In genomic region chr13:99383946-99384345, GRCh38 we compare ENCODE assay signal across 17 cellular contexts.
DNase-seq lines count a peak whose midpoint lies in the region; ATAC-seq lines count a peak whose summit lies in the region.
"Had no signal": no experiment of that assay in that cellular context is flagged by ENCODE, and none has a peak within 500 bp of the region (broad histone marks: within the 10 kb centered on the region; RNA-seq: fewer than 3 reads in every experiment).

No MANE protein-coding gene starts in this region.

- no peaks in the 10 kb centered on the region for H3K27me3 ChIP-seq in effector memory CD4-positive, alpha-beta T cell (replicated peaks; ENCODE audit: control insufficient read depth, insufficient read depth, low read length, poor library complexity, severe bottlenecking)
- H3K27me3 ChIP-seq: cardiac muscle cell, heart right ventricle had no signal

- no peaks in the 10 kb centered on the region for H3K36me3 ChIP-seq in effector memory CD4-positive, alpha-beta T cell (ENCODE audit: control insufficient read depth, insufficient read depth, low read length)
- H3K36me3 ChIP-seq: cardiac muscle cell had no signal

- no peaks in the 10 kb centered on the region for H3K9me3 ChIP-seq in effector memory CD4-positive, alpha-beta T cell (ENCODE audit: control insufficient read depth, low read length)
- H3K9me3 ChIP-seq: heart right ventricle, SK-N-SH had no signal

- H3K4me1 Mint-ChIP-seq in activated naive CD4-positive, alpha-beta T cell treated with anti-CD3 and anti-CD28 coated beads for 36 hours (ENCODE audit: low read depth) = peaks cover 95% of the 10 kb centered on the region
- peaks cover 96% of the 10 kb centered on the region for H3K4me1 Mint-ChIP-seq in activated CD8-positive, alpha-beta T cell treated with anti-CD3 and anti-CD28 coated beads, Interleukin-2, amount 10 ng/mL, durations not matched to agents 7 days and 5 days (ENCODE audit: low read depth)
- peaks cover 67 to 95% of the 10 kb centered on the region in 2 donors for H3K4me1 Mint-ChIP-seq in stimulated activated naive B cell treated with anti-CD40 and anti-IgM and Interleukin-4, amounts not matched to agents 10 μg/mL and 1 μg/mL and 100 μg/mL, for 72 hours

- H3K4me1 ChIP-seq in effector memory CD4-positive, alpha-beta T cell (ENCODE audit: control insufficient read depth, insufficient read depth, low read length, poor library complexity, severe bottlenecking) = peaks cover 84% of the 10 kb centered on the region

- CTCF ChIA-PET in activated naive CD4-positive, alpha-beta T cell treated with anti-CD3 and anti-CD28 coated beads for 36 hours (lab: Charles Lee) = interaction anchor here (2.1 to 16.7 kb wide), 4 partner anchors 51 to 115 kb away, joined by 6 to 288 read pairs (median 92); partner anchors contain the start of gene GPR183
- CTCF ChIA-PET in activated CD8-positive, alpha-beta T cell treated with anti-CD3 and anti-CD28 coated beads, Interleukin-2, amount 10 ng/mL, durations not matched to agents 7 days and 5 days (lab: Charles Lee) = interaction anchor here (1.4 to 8.3 kb wide), 6 partner anchors 11 to 115 kb away, joined by 3 to 329 read pairs (median 6); no protein-coding TSS in a partner anchor

- H3K9me3 Mint-ChIP-seq in activated naive CD4-positive, alpha-beta T cell treated with anti-CD3 and anti-CD28 coated beads for 36 hours = no peaks in the 10 kb centered on the region
- no peaks in the 10 kb centered on the region for H3K9me3 Mint-ChIP-seq in activated CD8-positive, alpha-beta T cell treated with anti-CD3 and anti-CD28 coated beads, Interleukin-2, amount 10 ng/mL, durations not matched to agents 7 days and 5 days (ENCODE audit: insufficient read depth)
- peaks cover 0 to 3% of the 10 kb centered on the region in 2 donors for H3K9me3 Mint-ChIP-seq in stimulated activated naive B cell treated with anti-CD40 and anti-IgM and Interleukin-4, amounts not matched to agents 10 μg/mL and 1 μg/mL and 100 μg/mL, for 72 hours
- H3K9me3 Mint-ChIP-seq: HFFc6, natural killer cell had no signal

- H3K4me3 Mint-ChIP-seq in activated naive CD4-positive, alpha-beta T cell treated with anti-CD3 and anti-CD28 coated beads for 36 hours = no peak overlapping the region
- peak overlapping the region; percentile 34 for H3K4me3 Mint-ChIP-seq in activated CD8-positive, alpha-beta T cell treated with anti-CD3 and anti-CD28 coated beads, Interleukin-2, amount 10 ng/mL, durations not matched to agents 7 days and 5 days
- peak overlapping the region in 1 of 2 donors; percentile 31 for H3K4me3 Mint-ChIP-seq in stimulated activated naive B cell treated with anti-CD40 and anti-IgM and Interleukin-4, amounts not matched to agents 10 μg/mL and 1 μg/mL and 100 μg/mL, for 72 hours
- H3K4me3 Mint-ChIP-seq: HFFc6 had no signal

- H3K27ac Mint-ChIP-seq in activated naive CD4-positive, alpha-beta T cell treated with anti-CD3 and anti-CD28 coated beads for 36 hours = peak overlapping the region; percentile 84
- peak overlapping the region; percentile 93 for H3K27ac Mint-ChIP-seq in activated CD8-positive, alpha-beta T cell treated with anti-CD3 and anti-CD28 coated beads, Interleukin-2, amount 10 ng/mL, durations not matched to agents 7 days and 5 days
- peak overlapping the region; percentile 48 for H3K27ac Mint-ChIP-seq in stimulated activated naive B cell treated with anti-CD40 and anti-IgM and Interleukin-4, amounts not matched to agents 10 μg/mL and 1 μg/mL and 100 μg/mL, for 72 hours
- H3K27ac Mint-ChIP-seq: HFFc6, progenitor cell of endocrine pancreas had no signal

- no peak for DNase-seq in activated naive CD4-positive, alpha-beta T cell treated with anti-CD3 and anti-CD28 coated beads for 36 hours
- no peak for DNase-seq in activated naive CD4-positive, alpha-beta T cell treated with anti-CD3 and anti-CD28 coated beads, Interleukin-2, amount 50 U/mL, for 16 hours
- peak; percentile 44 for DNase-seq in activated CD8-positive, alpha-beta T cell treated with anti-CD3 and anti-CD28 coated beads, Interleukin-2, amount 10 ng/mL, durations not matched to agents 7 days and 5 days
- no peak for DNase-seq in effector memory CD4-positive, alpha-beta T cell
- no peak for DNase-seq in stimulated activated naive B cell treated with anti-CD40 and anti-IgM and Interleukin-4, amounts not matched to agents 10 μg/mL and 1 μg/mL and 100 μg/mL, for 72 hours
- no peak for DNase-seq in AG20443 (ENCODE audit: low spot score)
- DNase-seq in ureter (ENCODE audit: low spot score) = no peak
- DNase-seq: heart right ventricle, HFFc6, mammary epithelial cell, natural killer cell, NCI-H1417 treated with DMSO at 0.1 percent for 48 hours, SK-N-SH had no signal

- H3K36me3 Mint-ChIP-seq in activated naive CD4-positive, alpha-beta T cell treated with anti-CD3 and anti-CD28 coated beads for 36 hours (ENCODE audit: low read depth) = peaks cover 28% of the 10 kb centered on the region
- peaks cover 50% of the 10 kb centered on the region for H3K36me3 Mint-ChIP-seq in activated CD8-positive, alpha-beta T cell treated with anti-CD3 and anti-CD28 coated beads, Interleukin-2, amount 10 ng/mL, durations not matched to agents 7 days and 5 days (ENCODE audit: low read depth)
- H3K36me3 Mint-ChIP-seq in stimulated activated naive B cell treated with anti-CD40 and anti-IgM and Interleukin-4, amounts not matched to agents 10 μg/mL and 1 μg/mL and 100 μg/mL, for 72 hours = peaks cover 37 to 65% of the 10 kb centered on the region in 2 donors
- H3K36me3 Mint-ChIP-seq: natural killer cell had no signal

- no peaks in the 10 kb centered on the region for H3K27me3 Mint-ChIP-seq in activated naive CD4-positive, alpha-beta T cell treated with anti-CD3 and anti-CD28 coated beads for 36 hours (ENCODE audit: low read depth)
- H3K27me3 Mint-ChIP-seq in activated CD8-positive, alpha-beta T cell treated with anti-CD3 and anti-CD28 coated beads, Interleukin-2, amount 10 ng/mL, durations not matched to agents 7 days and 5 days (ENCODE audit: low read depth) = no peaks in the 10 kb centered on the region
- no peaks in the 10 kb centered on the region for H3K27me3 Mint-ChIP-seq in stimulated activated naive B cell treated with anti-CD40 and anti-IgM and Interleukin-4, amounts not matched to agents 10 μg/mL and 1 μg/mL and 100 μg/mL, for 72 hours
- H3K27me3 Mint-ChIP-seq: progenitor cell of endocrine pancreas had no signal

- peak overlapping the region; percentile 13 for H3K4me3 ChIP-seq in effector memory CD4-positive, alpha-beta T cell (ENCODE audit: insufficient read depth, low read depth, low read length, poor library complexity, severe bottlenecking)
- H3K4me3 ChIP-seq: cardiac muscle cell, heart right ventricle had no signal

- H3K27ac ChIP-seq in effector memory CD4-positive, alpha-beta T cell (ENCODE audit: insufficient read depth, low read length, poor library complexity, severe bottlenecking) = peak overlapping the region; percentile 74
- H3K27ac ChIP-seq: cardiac muscle cell had no signal

- intact Hi-C loops in activated naive CD4-positive, alpha-beta T cell treated with anti-CD3 and anti-CD28 coated beads for 36 hours (cut with micrococcal nuclease) = loop anchor here (1.0 kb wide), 1 partner anchor 70 kb away; no protein-coding TSS in a partner anchor

- ATAC-seq in activated CD8-positive, alpha-beta T cell treated with anti-CD3 and anti-CD28 coated beads, Interleukin-2, amount 10 ng/mL, durations not matched to agents 7 days and 5 days = peak; percentile 37
- no peak for ATAC-seq in stimulated activated naive B cell treated with anti-CD40 and anti-IgM and Interleukin-4, amounts not matched to agents 10 μg/mL and 1 μg/mL and 100 μg/mL, for 72 hours (replicated peaks)
- no peak for ATAC-seq in HG03139 (IDR thresholded peaks at IDR 0.05; ENCODE audit: unreplicated experiment)
- ATAC-seq: natural killer cell, Panc1 had no signal

- POLR2A ChIA-PET in activated CD8-positive, alpha-beta T cell treated with anti-CD3 and anti-CD28 coated beads, Interleukin-2, amount 10 ng/mL, durations not matched to agents 7 days and 5 days (lab: Charles Lee) = no interaction called here
